ENCODE assay signal across 2 cellular contexts in the genomic region with DNA sequence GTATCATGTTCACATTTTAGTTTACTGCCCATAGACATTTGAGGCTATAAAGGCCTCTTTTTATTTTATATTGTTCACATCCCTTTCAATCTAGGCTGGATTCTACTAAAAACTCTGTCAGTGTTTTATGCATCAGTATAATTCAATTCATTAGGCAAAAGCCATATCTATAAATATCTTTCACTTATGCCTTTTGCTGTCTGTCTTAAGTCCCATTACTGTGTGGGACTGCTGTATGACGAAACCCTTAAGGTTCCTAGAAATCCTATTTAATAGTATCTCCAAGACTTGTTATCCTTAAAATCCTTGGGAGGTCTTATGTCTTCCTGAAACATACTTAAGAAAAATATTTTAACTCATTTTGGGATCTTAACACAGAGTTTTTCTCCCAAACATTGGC.
TF ChIP-seq lines count a peak whose summit lies in the region.

No MANE protein-coding gene starts in this region.

TF ChIP-seq in SK-N-SH treated with all-trans-retinoic acid at 6 μM for 48 hours, 23 proteins besides CTCF, POLR2A, EP300 and RAD21 (continued from another document):
- no peak for TF ChIP-seq OSR1 (CRISPR knock-in tag; IDR thresholded peaks at IDR 0.05)
- TF ChIP-seq ISL1 (CRISPR knock-in tag; IDR thresholded peaks at IDR 0.05), result peak; percentile 72
- TF ChIP-seq TCF4 (CRISPR knock-in tag; IDR thresholded peaks at IDR 0.05; ENCODE audit: borderline replicate concordance), result no peak

TF ChIP-seq in IMR-90, 13 proteins besides CTCF, POLR2A, EP300 and RAD21:
- TF ChIP-seq, protein P1, sequence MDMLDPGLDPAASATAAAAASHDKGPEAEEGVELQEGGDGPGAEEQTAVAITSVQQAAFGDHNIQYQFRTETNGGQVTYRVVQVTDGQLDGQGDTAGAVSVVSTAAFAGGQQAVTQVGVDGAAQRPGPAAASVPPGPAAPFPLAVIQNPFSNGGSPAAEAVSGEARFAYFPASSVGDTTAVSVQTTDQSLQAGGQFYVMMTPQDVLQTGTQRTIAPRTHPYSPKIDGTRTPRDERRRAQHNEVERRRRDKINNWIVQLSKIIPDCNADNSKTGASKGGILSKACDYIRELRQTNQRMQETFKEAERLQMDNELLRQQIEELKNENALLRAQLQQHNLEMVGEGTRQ (IDR thresholded peaks at IDR 0.05; ENCODE audit: low read depth, low read length), result no peak
- no peak for TF ChIP-seq MAFK (IDR thresholded peaks at IDR 0.05; ENCODE audit: low read depth, low read length)
- no peak for TF ChIP-seq RFX5 (IDR thresholded peaks at IDR 0.05; ENCODE audit: low read depth, low read length)
- TF ChIP-seq, protein P2, sequence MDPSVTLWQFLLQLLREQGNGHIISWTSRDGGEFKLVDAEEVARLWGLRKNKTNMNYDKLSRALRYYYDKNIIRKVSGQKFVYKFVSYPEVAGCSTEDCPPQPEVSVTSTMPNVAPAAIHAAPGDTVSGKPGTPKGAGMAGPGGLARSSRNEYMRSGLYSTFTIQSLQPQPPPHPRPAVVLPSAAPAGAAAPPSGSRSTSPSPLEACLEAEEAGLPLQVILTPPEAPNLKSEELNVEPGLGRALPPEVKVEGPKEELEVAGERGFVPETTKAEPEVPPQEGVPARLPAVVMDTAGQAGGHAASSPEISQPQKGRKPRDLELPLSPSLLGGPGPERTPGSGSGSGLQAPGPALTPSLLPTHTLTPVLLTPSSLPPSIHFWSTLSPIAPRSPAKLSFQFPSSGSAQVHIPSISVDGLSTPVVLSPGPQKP (IDR thresholded peaks at IDR 0.05; ENCODE audit: borderline replicate concordance, low read depth, low read length), result no peak
